ENCODE assay signal across 11 cellular contexts in genomic region chr15:51655401-51656057, GRCh38. TPM values are rescaled to one million over a fixed set of nuclear protein-coding genes. Genes with fewer than 3 reads are reported as not detected.
"Had no signal": no experiment of that assay in that cellular context is flagged by ENCODE, and none has a peak within 500 bp of the region (broad histone marks: within the 10 kb centered on the region; RNA-seq: fewer than 3 reads in every experiment).

No MANE protein-coding gene starts in this region.

RNA-seq across cellular contexts. Expression of gene SCG3, which starts 25.8 kb away (rescaled TPM):
- total RNA-seq: esophagus mucosa; gastrocnemius medialis; glomerular endothelial cell; left lobe of liver; left ventricle myocardium inferior; mammary epithelial cell; mesenteric fat pad; mesothelial cell of epicardium; myocyte; naive thymus-derived CD4-positive, alpha-beta T cell had no signal
- polyA plus RNA-seq: immature natural killer cell; mammary epithelial cell; naive thymus-derived CD4-positive, alpha-beta T cell had no signal
